ENCODE assay signal across 1 cellular context in the genomic region with DNA sequence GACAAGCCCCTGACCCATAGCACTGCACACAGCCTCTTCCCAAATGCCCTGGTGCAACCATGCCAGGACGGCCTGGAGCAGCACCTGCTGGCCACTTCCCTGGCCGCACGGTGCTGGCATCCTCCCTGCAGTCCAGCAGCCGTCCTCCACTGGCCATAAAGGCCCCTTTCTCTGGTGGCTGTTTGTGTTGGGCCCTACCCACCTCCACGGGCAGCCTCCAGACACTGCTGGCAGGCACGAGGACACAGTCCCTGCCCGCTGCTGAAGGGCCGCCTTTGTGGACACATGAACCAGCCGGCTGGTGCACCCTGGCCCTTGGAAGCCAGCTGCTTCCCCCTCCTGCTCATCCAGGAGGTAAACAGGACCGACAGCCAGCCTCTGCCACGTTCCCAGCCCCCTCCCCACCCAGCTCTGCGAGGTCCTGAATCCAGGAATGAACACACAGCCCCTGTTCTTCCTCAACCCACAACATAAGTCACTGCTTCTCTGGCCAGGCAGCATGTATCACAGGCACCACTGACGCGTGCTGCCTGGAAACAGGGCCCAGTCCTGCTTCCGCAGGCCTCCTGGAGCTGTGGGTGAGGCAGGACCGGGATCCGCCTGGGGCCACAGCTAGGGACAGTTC.
TF ChIP-seq lines count a peak whose summit lies in the region.

No MANE protein-coding gene starts in this region.

TF ChIP-seq in HepG2, 621 proteins besides CTCF, POLR2A, EP300 and RAD21 (continued from another document and continues in another):
- TF ChIP-seq, protein P1, sequence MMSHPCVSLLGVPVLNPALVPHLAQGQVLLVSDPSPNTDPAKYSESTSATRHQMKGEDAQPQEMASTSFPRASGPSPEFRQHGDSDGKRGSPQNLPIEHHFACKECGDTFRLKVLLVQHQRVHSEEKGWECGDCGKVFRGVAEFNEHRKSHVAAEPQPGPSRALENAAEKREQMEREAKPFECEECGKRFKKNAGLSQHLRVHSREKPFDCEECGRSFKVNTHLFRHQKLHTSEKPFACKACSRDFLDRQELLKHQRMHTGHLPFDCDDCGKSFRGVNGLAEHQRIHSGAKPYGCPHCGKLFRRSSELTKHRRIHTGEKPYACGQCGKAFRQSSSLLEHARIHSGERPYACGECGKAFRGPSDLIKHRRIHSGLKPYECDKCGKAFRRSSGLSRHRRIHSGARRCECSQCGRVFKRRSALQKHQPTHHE (CRISPR knock-in tag; IDR thresholded peaks at IDR 0.05; ENCODE audit: borderline replicate concordance) = no peak
- TF ChIP-seq SAP130 (CRISPR knock-in tag; IDR thresholded peaks at IDR 0.05; ENCODE audit: low read depth) = 0 out of 2 replicates have a peak, but pooled peaks have one; percentile 47
- TF ChIP-seq ARNT (IDR thresholded peaks at IDR 0.05) = no peak
- no peak for TF ChIP-seq MAFF (IDR thresholded peaks at IDR 0.05; ENCODE audit: low read depth, low read length)
- TF ChIP-seq ZNF644 (CRISPR knock-in tag; IDR thresholded peaks at IDR 0.05; ENCODE audit: low read depth) = 0 out of 2 replicates have a peak, but pooled peaks have one; percentile 31
- 0 out of 2 replicates have a peak, but pooled peaks have one; percentile 29 for TF ChIP-seq CENPT (CRISPR knock-in tag; IDR thresholded peaks at IDR 0.05; ENCODE audit: low read depth)
- 0 out of 2 replicates have a peak, but pooled peaks have one; percentile 36 for TF ChIP-seq ZNF761 (CRISPR knock-in tag; conservative IDR thresholded peaks at IDR 0.05)
- TF ChIP-seq ZNF768 (CRISPR knock-in tag; IDR thresholded peaks at IDR 0.05) = peak; percentile 76
- no peak for TF ChIP-seq MIER2 (CRISPR knock-in tag; IDR thresholded peaks at IDR 0.05)
- TF ChIP-seq, protein P2, sequence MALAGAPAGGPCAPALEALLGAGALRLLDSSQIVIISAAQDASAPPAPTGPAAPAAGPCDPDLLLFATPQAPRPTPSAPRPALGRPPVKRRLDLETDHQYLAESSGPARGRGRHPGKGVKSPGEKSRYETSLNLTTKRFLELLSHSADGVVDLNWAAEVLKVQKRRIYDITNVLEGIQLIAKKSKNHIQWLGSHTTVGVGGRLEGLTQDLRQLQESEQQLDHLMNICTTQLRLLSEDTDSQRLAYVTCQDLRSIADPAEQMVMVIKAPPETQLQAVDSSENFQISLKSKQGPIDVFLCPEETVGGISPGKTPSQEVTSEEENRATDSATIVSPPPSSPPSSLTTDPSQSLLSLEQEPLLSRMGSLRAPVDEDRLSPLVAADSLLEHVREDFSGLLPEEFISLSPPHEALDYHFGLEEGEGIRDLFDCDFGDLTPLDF (CRISPR knock-in tag; IDR thresholded peaks at IDR 0.05) = no peak
- peak; percentile 41; the same call in 1 of the 2 replicates for TF ChIP-seq FOSL2 (CRISPR knock-in tag; IDR thresholded peaks at IDR 0.05)
- TF ChIP-seq, protein P3, sequence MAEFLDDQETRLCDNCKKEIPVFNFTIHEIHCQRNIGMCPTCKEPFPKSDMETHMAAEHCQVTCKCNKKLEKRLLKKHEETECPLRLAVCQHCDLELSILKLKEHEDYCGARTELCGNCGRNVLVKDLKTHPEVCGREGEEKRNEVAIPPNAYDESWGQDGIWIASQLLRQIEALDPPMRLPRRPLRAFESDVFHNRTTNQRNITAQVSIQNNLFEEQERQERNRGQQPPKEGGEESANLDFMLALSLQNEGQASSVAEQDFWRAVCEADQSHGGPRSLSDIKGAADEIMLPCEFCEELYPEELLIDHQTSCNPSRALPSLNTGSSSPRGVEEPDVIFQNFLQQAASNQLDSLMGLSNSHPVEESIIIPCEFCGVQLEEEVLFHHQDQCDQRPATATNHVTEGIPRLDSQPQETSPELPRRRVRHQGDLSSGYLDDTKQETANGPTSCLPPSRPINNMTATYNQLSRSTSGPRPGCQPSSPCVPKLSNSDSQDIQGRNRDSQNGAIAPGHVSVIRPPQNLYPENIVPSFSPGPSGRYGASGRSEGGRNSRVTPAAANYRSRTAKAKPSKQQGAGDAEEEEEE (CRISPR knock-in tag; IDR thresholded peaks at IDR 0.05; ENCODE audit: borderline replicate concordance) = no peak
- TF ChIP-seq ZEB1 (IDR thresholded peaks at IDR 0.05; ENCODE audit: insufficient replicate concordance, low read depth) = no peak
- TF ChIP-seq, protein P4, sequence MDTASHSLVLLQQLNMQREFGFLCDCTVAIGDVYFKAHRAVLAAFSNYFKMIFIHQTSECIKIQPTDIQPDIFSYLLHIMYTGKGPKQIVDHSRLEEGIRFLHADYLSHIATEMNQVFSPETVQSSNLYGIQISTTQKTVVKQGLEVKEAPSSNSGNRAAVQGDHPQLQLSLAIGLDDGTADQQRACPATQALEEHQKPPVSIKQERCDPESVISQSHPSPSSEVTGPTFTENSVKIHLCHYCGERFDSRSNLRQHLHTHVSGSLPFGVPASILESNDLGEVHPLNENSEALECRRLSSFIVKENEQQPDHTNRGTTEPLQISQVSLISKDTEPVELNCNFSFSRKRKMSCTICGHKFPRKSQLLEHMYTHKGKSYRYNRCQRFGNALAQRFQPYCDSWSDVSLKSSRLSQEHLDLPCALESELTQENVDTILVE (CRISPR knock-in tag; IDR thresholded peaks at IDR 0.05) = no peak; the same call in 1 of the 2 replicates
- TF ChIP-seq ZKSCAN5 (CRISPR knock-in tag; IDR thresholded peaks at IDR 0.05) = no peak
- TF ChIP-seq ZNF567 (CRISPR knock-in tag; IDR thresholded peaks at IDR 0.05; ENCODE audit: borderline replicate concordance) = peak; percentile 47; the same call in 1 of the 2 replicates
- no peak for TF ChIP-seq MAFG (CRISPR knock-in tag; IDR thresholded peaks at IDR 0.05)
- TF ChIP-seq, protein P5, sequence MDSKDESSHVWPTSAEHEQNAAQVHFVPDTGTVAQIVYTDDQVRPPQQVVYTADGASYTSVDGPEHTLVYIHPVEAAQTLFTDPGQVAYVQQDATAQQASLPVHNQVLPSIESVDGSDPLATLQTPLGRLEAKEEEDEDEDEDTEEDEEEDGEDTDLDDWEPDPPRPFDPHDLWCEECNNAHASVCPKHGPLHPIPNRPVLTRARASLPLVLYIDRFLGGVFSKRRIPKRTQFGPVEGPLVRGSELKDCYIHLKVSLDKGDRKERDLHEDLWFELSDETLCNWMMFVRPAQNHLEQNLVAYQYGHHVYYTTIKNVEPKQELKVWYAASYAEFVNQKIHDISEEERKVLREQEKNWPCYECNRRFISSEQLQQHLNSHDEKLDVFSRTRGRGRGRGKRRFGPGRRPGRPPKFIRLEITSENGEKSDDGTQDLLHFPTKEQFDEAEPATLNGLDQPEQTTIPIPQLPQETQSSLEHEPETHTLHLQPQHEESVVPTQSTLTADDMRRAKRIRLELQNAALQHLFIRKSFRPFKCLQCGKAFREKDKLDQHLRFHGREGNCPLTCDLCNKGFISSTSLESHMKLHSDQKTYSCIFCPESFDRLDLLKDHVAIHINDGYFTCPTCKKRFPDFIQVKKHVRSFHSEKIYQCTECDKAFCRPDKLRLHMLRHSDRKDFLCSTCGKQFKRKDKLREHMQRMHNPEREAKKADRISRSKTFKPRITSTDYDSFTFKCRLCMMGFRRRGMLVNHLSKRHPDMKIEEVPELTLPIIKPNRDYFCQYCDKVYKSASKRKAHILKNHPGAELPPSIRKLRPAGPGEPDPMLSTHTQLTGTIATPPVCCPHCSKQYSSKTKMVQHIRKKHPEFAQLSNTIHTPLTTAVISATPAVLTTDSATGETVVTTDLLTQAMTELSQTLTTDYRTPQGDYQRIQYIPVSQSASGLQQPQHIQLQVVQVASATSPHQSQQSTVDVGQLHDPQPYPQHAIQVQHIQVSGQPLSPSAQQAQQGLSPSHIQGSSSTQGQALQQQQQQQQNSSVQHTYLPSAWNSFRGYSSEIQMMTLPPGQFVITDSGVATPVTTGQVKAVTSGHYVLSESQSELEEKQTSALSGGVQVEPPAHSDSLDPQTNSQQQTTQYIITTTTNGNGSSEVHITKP (CRISPR knock-in tag; IDR thresholded peaks at IDR 0.05; ENCODE audit: low read depth) = 0 out of 2 replicates have a peak, but pooled peaks have one; percentile 11
- TF ChIP-seq U2AF1 (optimal IDR thresholded peaks at IDR 0.05; ENCODE audit: low read depth, low read length) = no peak
- TF ChIP-seq, protein P6, sequence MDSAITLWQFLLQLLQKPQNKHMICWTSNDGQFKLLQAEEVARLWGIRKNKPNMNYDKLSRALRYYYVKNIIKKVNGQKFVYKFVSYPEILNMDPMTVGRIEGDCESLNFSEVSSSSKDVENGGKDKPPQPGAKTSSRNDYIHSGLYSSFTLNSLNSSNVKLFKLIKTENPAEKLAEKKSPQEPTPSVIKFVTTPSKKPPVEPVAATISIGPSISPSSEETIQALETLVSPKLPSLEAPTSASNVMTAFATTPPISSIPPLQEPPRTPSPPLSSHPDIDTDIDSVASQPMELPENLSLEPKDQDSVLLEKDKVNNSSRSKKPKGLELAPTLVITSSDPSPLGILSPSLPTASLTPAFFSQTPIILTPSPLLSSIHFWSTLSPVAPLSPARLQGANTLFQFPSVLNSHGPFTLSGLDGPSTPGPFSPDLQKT (CRISPR knock-in tag; IDR thresholded peaks at IDR 0.05; ENCODE audit: borderline replicate concordance) = no peak
- peak; percentile 77 for TF ChIP-seq SALL1 (CRISPR knock-in tag; IDR thresholded peaks at IDR 0.05)
- TF ChIP-seq GLI4 (CRISPR knock-in tag; IDR thresholded peaks at IDR 0.05; ENCODE audit: borderline replicate concordance) = no peak
- 0 out of 2 replicates have a peak, but pooled peaks have one; percentile 18 for TF ChIP-seq ETV5 (CRISPR knock-in tag; IDR thresholded peaks at IDR 0.05; ENCODE audit: borderline replicate concordance)
- no peak; the same call in 1 of the 2 replicates for TF ChIP-seq ZNF564 (CRISPR knock-in tag; IDR thresholded peaks at IDR 0.05)
- TF ChIP-seq ZNF331 (CRISPR knock-in tag; IDR thresholded peaks at IDR 0.05) = peak; percentile 61; the same call in 1 of the 2 replicates
- no peak for TF ChIP-seq CCAR2 (optimal IDR thresholded peaks at IDR 0.05; ENCODE audit: low read depth, low read length)
- TF ChIP-seq YEATS4 (CRISPR knock-in tag; IDR thresholded peaks at IDR 0.05; ENCODE audit: borderline replicate concordance) = peak; percentile 62; the same call in 1 of the 2 replicates
- TF ChIP-seq YEATS2 (CRISPR knock-in tag; IDR thresholded peaks at IDR 0.05; ENCODE audit: borderline replicate concordance) = peak; percentile 46; the same call in 1 of the 2 replicates
- no peak for TF ChIP-seq RORA (CRISPR knock-in tag; IDR thresholded peaks at IDR 0.05)
- peak; percentile 65 for TF ChIP-seq TAF1 (CRISPR knock-in tag; IDR thresholded peaks at IDR 0.05)
- TF ChIP-seq, protein P7, sequence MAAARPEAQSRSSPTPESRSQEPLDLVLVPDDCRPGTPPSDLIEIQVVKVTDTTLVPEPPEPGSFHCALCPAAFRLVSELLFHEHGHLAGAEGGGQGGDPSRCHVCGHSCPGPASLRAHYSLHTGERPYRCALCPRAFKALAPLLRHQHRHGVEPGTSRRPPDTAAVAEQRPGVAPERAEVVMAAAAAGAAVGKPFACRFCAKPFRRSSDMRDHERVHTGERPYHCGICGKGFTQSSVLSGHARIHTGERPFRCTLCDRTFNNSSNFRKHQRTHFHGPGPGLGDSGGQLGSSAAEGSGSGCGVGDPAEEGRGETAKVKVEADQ (CRISPR knock-in tag; IDR thresholded peaks at IDR 0.05; ENCODE audit: borderline replicate concordance) = no peak
- TF ChIP-seq GTF3A (CRISPR knock-in tag; conservative IDR thresholded peaks at IDR 0.05) = no peak
- no peak for TF ChIP-seq CBX2 (IDR thresholded peaks at IDR 0.05; ENCODE audit: low read depth, low read length)
- no peak; the same call in 1 of the 2 replicates for TF ChIP-seq CBX2 (CRISPR knock-in tag; IDR thresholded peaks at IDR 0.05; ENCODE audit: low read depth)
- TF ChIP-seq NRL (CRISPR knock-in tag; IDR thresholded peaks at IDR 0.05; ENCODE audit: borderline replicate concordance) = peak; percentile 54; the same call in 1 of the 2 replicates
- TF ChIP-seq SMAD1 (CRISPR knock-in tag; IDR thresholded peaks at IDR 0.05; ENCODE audit: borderline replicate concordance, low read depth) = no peak
- no peak for TF ChIP-seq SP140L (CRISPR knock-in tag; IDR thresholded peaks at IDR 0.05; ENCODE audit: borderline replicate concordance)
- TF ChIP-seq NPAS2 (CRISPR knock-in tag; IDR thresholded peaks at IDR 0.05; ENCODE audit: borderline replicate concordance) = no peak
- TF ChIP-seq ZNF501 (CRISPR knock-in tag; IDR thresholded peaks at IDR 0.05) = peak; percentile 70
- 0 out of 2 replicates have a peak, but pooled peaks have one; percentile 6 for TF ChIP-seq SNAI1 (CRISPR knock-in tag; IDR thresholded peaks at IDR 0.05; ENCODE audit: borderline replicate concordance)
- TF ChIP-seq, protein P8, sequence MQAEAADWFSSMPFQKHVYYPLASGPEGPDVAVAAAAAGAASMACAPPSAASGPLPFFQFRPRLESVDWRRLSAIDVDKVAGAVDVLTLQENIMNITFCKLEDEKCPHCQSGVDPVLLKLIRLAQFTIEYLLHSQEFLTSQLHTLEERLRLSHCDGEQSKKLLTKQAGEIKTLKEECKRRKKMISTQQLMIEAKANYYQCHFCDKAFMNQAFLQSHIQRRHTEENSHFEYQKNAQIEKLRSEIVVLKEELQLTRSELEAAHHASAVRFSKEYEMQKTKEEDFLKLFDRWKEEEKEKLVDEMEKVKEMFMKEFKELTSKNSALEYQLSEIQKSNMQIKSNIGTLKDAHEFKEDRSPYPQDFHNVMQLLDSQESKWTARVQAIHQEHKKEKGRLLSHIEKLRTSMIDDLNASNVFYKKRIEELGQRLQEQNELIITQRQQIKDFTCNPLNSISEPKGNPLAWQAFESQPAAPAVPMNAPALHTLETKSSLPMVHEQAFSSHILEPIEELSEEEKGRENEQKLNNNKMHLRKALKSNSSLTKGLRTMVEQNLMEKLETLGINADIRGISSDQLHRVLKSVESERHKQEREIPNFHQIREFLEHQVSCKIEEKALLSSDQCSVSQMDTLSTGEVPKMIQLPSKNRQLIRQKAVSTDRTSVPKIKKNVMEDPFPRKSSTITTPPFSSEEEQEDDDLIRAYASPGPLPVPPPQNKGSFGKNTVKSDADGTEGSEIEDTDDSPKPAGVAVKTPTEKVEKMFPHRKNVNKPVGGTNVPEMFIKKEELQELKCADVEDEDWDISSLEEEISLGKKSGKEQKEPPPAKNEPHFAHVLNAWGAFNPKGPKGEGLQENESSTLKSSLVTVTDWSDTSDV (CRISPR knock-in tag; IDR thresholded peaks at IDR 0.05) = peak; percentile 61
- TF ChIP-seq MEIS1 (CRISPR knock-in tag; IDR thresholded peaks at IDR 0.05; ENCODE audit: borderline replicate concordance) = peak; percentile 37; the same call in 1 of the 2 replicates
- TF ChIP-seq ARHGAP35 (CRISPR knock-in tag; IDR thresholded peaks at IDR 0.05; ENCODE audit: borderline replicate concordance) = no peak
- peak; percentile 68; the same call in 1 of the 2 replicates for TF ChIP-seq IRF2 (CRISPR knock-in tag; IDR thresholded peaks at IDR 0.05)
- TF ChIP-seq ZNF569 (CRISPR knock-in tag; IDR thresholded peaks at IDR 0.05; ENCODE audit: borderline replicate concordance) = no peak
- TF ChIP-seq, protein P9, sequence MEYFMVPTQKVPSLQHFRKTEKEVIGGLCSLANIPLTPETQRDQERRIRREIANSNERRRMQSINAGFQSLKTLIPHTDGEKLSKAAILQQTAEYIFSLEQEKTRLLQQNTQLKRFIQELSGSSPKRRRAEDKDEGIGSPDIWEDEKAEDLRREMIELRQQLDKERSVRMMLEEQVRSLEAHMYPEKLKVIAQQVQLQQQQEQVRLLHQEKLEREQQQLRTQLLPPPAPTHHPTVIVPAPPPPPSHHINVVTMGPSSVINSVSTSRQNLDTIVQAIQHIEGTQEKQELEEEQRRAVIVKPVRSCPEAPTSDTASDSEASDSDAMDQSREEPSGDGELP (IDR thresholded peaks at IDR 0.05; ENCODE audit: borderline replicate concordance, low read depth) = peak; percentile 89; the same call in 1 of the 2 replicates
- TF ChIP-seq TOPORS (CRISPR knock-in tag; IDR thresholded peaks at IDR 0.05) = 0 out of 2 replicates have a peak, but pooled peaks have one; percentile 57
- TF ChIP-seq RXRB (CRISPR knock-in tag; IDR thresholded peaks at IDR 0.05; ENCODE audit: borderline replicate concordance) = 0 out of 2 replicates have a peak, but pooled peaks have one; percentile 11
- peak; percentile 67; the same call in 1 of the 2 replicates for TF ChIP-seq ZNF607 (CRISPR knock-in tag; IDR thresholded peaks at IDR 0.05; ENCODE audit: borderline replicate concordance)
- TF ChIP-seq CENPX (CRISPR knock-in tag; IDR thresholded peaks at IDR 0.05) = no peak
